Comparison of ENCODE assay signal across 16 cellular contexts in the genomic region with DNA sequence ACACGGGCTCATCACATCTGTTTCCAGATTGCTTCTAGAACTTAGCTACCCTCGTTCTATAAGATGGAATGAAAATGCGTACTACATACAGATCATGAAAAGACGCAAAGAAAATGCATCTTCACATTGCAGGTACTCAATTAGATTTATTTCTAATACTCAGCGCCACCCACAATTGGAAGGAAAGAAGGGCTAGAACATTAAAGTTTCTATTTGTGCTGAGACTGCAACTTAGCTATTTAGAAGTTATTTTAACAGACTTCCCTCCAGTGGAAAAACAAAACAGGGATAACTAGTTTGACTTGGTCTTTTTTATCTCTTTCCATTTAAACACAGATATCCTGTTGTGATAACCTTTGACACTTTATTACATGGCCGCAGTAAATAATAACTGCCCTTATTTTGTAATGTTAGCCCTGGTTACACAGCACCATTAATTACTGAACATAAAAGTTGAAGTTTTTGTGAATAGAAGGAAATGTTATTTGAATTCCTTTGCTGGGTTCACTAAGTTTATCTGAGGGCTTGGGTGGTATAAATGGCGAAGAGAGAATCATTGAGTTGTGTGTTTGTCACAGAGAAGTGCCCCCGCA.
"Had no signal": no experiment of that assay in that cellular context is flagged by ENCODE, and none has a peak within 500 bp of the region (broad histone marks: within the 10 kb centered on the region; RNA-seq: fewer than 3 reads in every experiment).

No MANE protein-coding gene starts in this region.

- H3K36me3 ChIP-seq: ovary, uterus had no signal

- H3K4me1 ChIP-seq: uterus had no signal

- ATAC-seq: activated CD4-positive, alpha-beta T cell treated with anti-CD3 and anti-CD28 coated beads for 36 hours; activated CD8-positive, alpha-beta memory T cell treated with anti-CD3 and anti-CD28 coated beads, Interleukin-2, amount 10 ng/mL, durations not matched to agents 7 days and 5 days; stimulated activated memory B cell treated with anti-CD40 and anti-IgM and Interleukin-4, amounts not matched to agents 10 μg/mL and 1 μg/mL and 100 μg/mL, for 72 hours had no signal

- H3K27ac ChIP-seq: ovary, uterus had no signal

- H3K27me3 ChIP-seq: ovary, uterus had no signal

- H3K9me3 ChIP-seq: ovary, uterus had no signal

- DNase-seq: activated CD4-positive, alpha-beta memory T cell treated with anti-CD3 and anti-CD28 coated beads for 36 hours; activated CD4-positive, alpha-beta T cell treated with anti-CD3 and anti-CD28 coated beads for 36 hours; activated CD8-positive, alpha-beta memory T cell treated with anti-CD3 and anti-CD28 coated beads, Interleukin-2, amount 10 ng/mL, durations not matched to agents 7 days and 5 days; activated naive CD4-positive, alpha-beta T cell treated with anti-CD3 and anti-CD28 coated beads, Interleukin-2, amount 10 ng/mL, durations not matched to agents 7 days and 5 days; activated T-cell treated with anti-CD3 and anti-CD28 coated beads, Interleukin-2, amount 50 U/mL, for 1 hour; foreskin melanocyte; head of caudate nucleus; immature natural killer cell; naive B cell; ovary; stimulated activated CD4-positive, alpha-beta T cell treated with anti-CD3 and anti-CD28 coated beads, Interleukin-2, amount 100 ng/mL, for 48 hours; T-helper 1 cell; T1000; uterus had no signal

- H3K4me3 ChIP-seq: lung, ovary, uterus had no signal
